Comparison of ENCODE assay signal across 2 cellular contexts in genomic region chr19:42406111-42406510, GRCh38.
TF ChIP-seq lines count a peak whose summit lies in the region.

No MANE protein-coding gene starts in this region.

TF ChIP-seq in HEK293, 187 proteins besides CTCF, POLR2A, EP300 and RAD21:
- no peak for TF ChIP-seq ZNF558 (tag by site-specific recombination; IDR thresholded peaks at IDR 0.05)
- no peak for TF ChIP-seq ZEB2 (tag by site-specific recombination; IDR thresholded peaks at IDR 0.05)
- TF ChIP-seq ZIC2 (tag by site-specific recombination; IDR thresholded peaks at IDR 0.05), result peak; percentile 79

TF ChIP-seq in GM12878, 131 proteins besides CTCF, POLR2A, EP300 and RAD21:
- TF ChIP-seq WRNIP1 (IDR thresholded peaks at IDR 0.05; ENCODE audit: borderline replicate concordance, low read depth, low read length) (no peak), SIX5 (IDR thresholded peaks at IDR 0.05; ENCODE audit: low read depth, low read length, severe bottlenecking) (no peak), MEF2A (IDR thresholded peaks at IDR 0.05; ENCODE audit: insufficient read depth, low read depth, low read length) (no peak), SMAD5 (IDR thresholded peaks at IDR 0.05; ENCODE audit: low read depth) (no peak), SMAD1 (IDR thresholded peaks at IDR 0.05; ENCODE audit: low read depth, partially characterized antibody) (no peak), ZBTB40 (IDR thresholded peaks at IDR 0.05; ENCODE audit: borderline replicate concordance) (no peak), SRF (IDR thresholded peaks at IDR 0.05; ENCODE audit: low read depth in 2 of 2, low read length in 2 of 2) (no peak), RB1 (IDR thresholded peaks at IDR 0.05; ENCODE audit: borderline replicate concordance) (no peak), CREM (IDR thresholded peaks at IDR 0.05; ENCODE audit: low read depth) (no peak), SPI1 (IDR thresholded peaks at IDR 0.05; ENCODE audit: borderline replicate concordance, insufficient read depth, low read depth, low read length) (no peak), SUZ12 (IDR thresholded peaks at IDR 0.05; ENCODE audit: unreplicated experiment) (no peak), CBX3 (IDR thresholded peaks at IDR 0.05; ENCODE audit: borderline replicate concordance, low read depth) (no peak), CBFB (IDR thresholded peaks at IDR 0.05; ENCODE audit: low read depth) (no peak), NBN (IDR thresholded peaks at IDR 0.05) (no peak), BCLAF1 (IDR thresholded peaks at IDR 0.05) (no peak), SREBF1 (IDR thresholded peaks at IDR 0.05; ENCODE audit: low read length) (no peak), KAT2A (conservative IDR thresholded peaks at IDR 0.05; ENCODE audit: control insufficient read depth, low read depth, low read length) (no peak)
- TF ChIP-seq, protein P1, sequence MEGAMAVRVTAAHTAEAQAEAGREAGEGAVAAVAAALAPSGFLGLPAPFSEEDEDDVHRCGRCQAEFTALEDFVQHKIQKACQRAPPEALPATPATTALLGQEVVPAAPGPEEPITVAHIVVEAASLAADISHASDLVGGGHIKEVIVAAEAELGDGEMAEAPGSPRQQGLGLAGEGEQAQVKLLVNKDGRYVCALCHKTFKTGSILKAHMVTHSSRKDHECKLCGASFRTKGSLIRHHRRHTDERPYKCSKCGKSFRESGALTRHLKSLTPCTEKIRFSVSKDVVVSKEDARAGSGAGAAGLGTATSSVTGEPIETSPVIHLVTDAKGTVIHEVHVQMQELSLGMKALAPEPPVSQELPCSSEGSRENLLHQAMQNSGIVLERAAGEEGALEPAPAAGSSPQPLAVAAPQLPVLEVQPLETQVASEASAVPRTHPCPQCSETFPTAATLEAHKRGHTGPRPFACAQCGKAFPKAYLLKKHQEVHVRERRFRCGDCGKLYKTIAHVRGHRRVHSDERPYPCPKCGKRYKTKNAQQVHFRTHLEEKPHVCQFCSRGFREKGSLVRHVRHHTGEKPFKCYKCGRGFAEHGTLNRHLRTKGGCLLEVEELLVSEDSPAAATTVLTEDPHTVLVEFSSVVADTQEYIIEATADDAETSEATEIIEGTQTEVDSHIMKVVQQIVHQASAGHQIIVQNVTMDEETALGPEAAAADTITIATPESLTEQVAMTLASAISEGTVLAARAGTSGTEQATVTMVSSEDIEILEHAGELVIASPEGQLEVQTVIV (IDR thresholded peaks at IDR 0.05; ENCODE audit: borderline replicate concordance, partially characterized antibody), result no peak
